8 cellular contexts compared by ENCODE assay signal in the genomic region with DNA sequence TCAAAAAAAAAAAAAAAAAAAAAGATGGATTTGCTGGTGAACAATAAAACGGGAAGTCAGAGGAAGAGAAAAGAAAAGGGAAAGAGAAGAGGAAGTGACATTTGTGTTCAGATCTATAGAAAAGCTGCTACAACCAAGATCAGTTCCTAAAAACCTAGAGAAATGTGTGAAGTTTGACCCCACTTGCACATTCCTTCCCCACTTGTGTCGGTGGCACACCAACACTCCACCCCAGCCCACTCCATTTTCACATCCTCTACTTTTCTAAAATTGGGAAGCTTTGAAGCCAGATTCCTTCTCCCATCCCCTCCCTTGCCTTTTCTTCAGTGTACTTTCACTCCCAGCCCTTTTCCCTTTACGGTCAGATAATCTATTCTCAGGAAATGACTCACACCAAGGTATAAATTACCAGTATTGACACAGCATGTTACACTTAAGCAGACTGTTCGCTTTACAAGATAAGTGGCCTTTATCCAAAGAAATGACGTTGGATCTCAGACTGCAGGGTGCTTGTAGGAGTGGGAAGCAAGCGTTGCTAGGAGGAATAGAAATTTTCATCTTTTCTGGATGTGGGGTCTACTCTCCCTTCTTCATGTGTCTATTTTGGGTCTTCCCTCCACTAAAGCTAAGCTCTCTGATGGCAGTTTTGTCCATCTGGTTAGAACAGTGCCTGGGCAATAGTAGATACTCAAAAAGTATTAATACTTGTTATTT.
DNase-seq lines count a peak whose midpoint lies in the region; ATAC-seq and TF ChIP-seq lines count a peak whose summit lies in the region.

No MANE protein-coding gene starts in this region.

- H3K4me1 ChIP-seq in left ventricle myocardium inferior (peaks cover 29% of the 10 kb centered on the region), thoracic aorta (ENCODE audit: control insufficient read depth in 1 of 2, low read depth in 2 of 2) (peaks cover 0 to 5% of the 10 kb centered on the region in 2 donors)

- H3K36me3 ChIP-seq in left ventricle myocardium inferior (no peaks in the 10 kb centered on the region), thoracic aorta (no peaks in the 10 kb centered on the region)

- ATAC-seq in thoracic aorta (ENCODE audit: insufficient number of reproducible peaks, low FRiP score, low read depth) (no peak), HG03135 (IDR thresholded peaks at IDR 0.05; ENCODE audit: unreplicated experiment) (no peak), HG03039 (IDR thresholded peaks at IDR 0.05; ENCODE audit: unreplicated experiment) (no peak)

- TF ChIP-seq CTCF in left ventricle myocardium inferior (IDR thresholded peaks at IDR 0.05; ENCODE audit: borderline replicate concordance), result no peak
- TF ChIP-seq CTCF in thoracic aorta (IDR thresholded peaks at IDR 0.05), result no peak

- H3K4me3 ChIP-seq in left ventricle myocardium inferior, result peak overlapping the region; percentile 1
- H3K4me3 ChIP-seq in thoracic aorta, result peak overlapping the region; percentile 12

- DNase-seq in AG08396 (ENCODE audit: low spot score) (peak; percentile 42), M059J (ENCODE audit: low read depth) (peak; percentile 96), SKM-1 treated with dmso at 0.1 percent for 144 hours (lab: John Stamatoyannopoulos, UW; ENCODE audit: unreplicated experiment) (peak; percentile 90), left ventricle myocardium inferior (no peak), thoracic aorta (ENCODE audit: low spot score) (no peak), NAMALWA (ENCODE audit: low spot score) (no peak)

- H3K9me3 ChIP-seq in left ventricle myocardium inferior (replicated peaks), result no peaks in the 10 kb centered on the region
- no peaks in the 10 kb centered on the region for H3K9me3 ChIP-seq in thoracic aorta

- H3K27me3 ChIP-seq in left ventricle myocardium inferior (ENCODE audit: low read depth), result no peaks in the 10 kb centered on the region
- H3K27me3 ChIP-seq in thoracic aorta (replicated peaks; ENCODE audit: insufficient read depth), result no peaks in the 10 kb centered on the region

- intact Hi-C loops in left ventricle myocardium inferior (cut with micrococcal nuclease), result no loop called here

- H3K27ac ChIP-seq in left ventricle myocardium inferior (replicated peaks) (peak overlapping the region; percentile 11), thoracic aorta (no peak overlapping the region)

Comparison
In these comparisons a context has a peak if more than half of its experiments do, and no peak if none do; other contexts are left out.
1. DNase-seq: peak in AG08396 (single experiment), M059J (single experiment) and SKM-1 treated with dmso at 0.1 percent for 144 hours (single experiment); none in left ventricle myocardium inferior (single experiment), thoracic aorta (single experiment) and NAMALWA (single experiment).